In genomic region chr6:139381216-139381615, GRCh38 we compare ENCODE assay signal across 14 cellular contexts.
"Had no signal": no experiment of that assay in that cellular context is flagged by ENCODE, and none has a peak within 500 bp of the region (broad histone marks: within the 10 kb centered on the region; RNA-seq: fewer than 3 reads in every experiment).

No MANE protein-coding gene starts in this region.

- H3K4me3 Mint-ChIP-seq: activated T-helper 17 cell treated with anti-CD3 and anti-CD28 coated beads, Interleukin-2, amount 50 U/mL, for 72 hours; neural progenitor cell; stimulated activated effector memory CD8-positive, alpha-beta T cell treated with anti-CD3 and anti-CD28 coated beads, Interleukin-12 subunit alpha, Interleukin-12 subunit beta, amount 100 ng/mL, for 72 hours had no signal

- H2AFZ ChIP-seq: neural progenitor cell had no signal

- H3K9me3 ChIP-seq: breast epithelium, pancreas, thoracic aorta had no signal

- H3K27ac ChIP-seq: breast epithelium, epithelial cell of prostate, neural progenitor cell, pancreas, thoracic aorta had no signal

- H3K36me3 ChIP-seq: breast epithelium, neural progenitor cell, pancreas, thoracic aorta had no signal

- DNase-seq: activated CD4-positive, CD25-positive, alpha-beta regulatory T cell treated with anti-CD3 and anti-CD28 coated beads, Interleukin-2, amount 50 U/mL, for 72 hours; activated naive CD4-positive, alpha-beta T cell treated with Interleukin-2 at 50 U/mL for 16 hours; activated T-cell treated with anti-CD3 and anti-CD28 coated beads for 4 hours; anterior cingulate cortex; cerebellar nuclear complex; dermis blood vessel endothelial cell; pancreas; stimulated activated CD4-positive, alpha-beta T cell treated with anti-CD3 and anti-CD28 coated beads, Interleukin-12 subunit alpha, Interleukin-12 subunit beta, amount 100 ng/mL, for 4 hours had no signal

- H3K27me3 ChIP-seq: breast epithelium, neural progenitor cell, pancreas had no signal

- H3K9ac ChIP-seq: neural progenitor cell had no signal

- H3K27me3 Mint-ChIP-seq: activated T-helper 17 cell treated with anti-CD3 and anti-CD28 coated beads, Interleukin-2, amount 50 U/mL, for 72 hours had no signal

- H3K36me3 Mint-ChIP-seq: stimulated activated effector memory CD8-positive, alpha-beta T cell treated with anti-CD3 and anti-CD28 coated beads, Interleukin-12 subunit alpha, Interleukin-12 subunit beta, amount 100 ng/mL, for 72 hours had no signal

- H3K27ac Mint-ChIP-seq: activated T-helper 17 cell treated with anti-CD3 and anti-CD28 coated beads, Interleukin-2, amount 50 U/mL, for 72 hours; neural progenitor cell; stimulated activated effector memory CD8-positive, alpha-beta T cell treated with anti-CD3 and anti-CD28 coated beads, Interleukin-12 subunit alpha, Interleukin-12 subunit beta, amount 100 ng/mL, for 72 hours had no signal

- H3K9me3 Mint-ChIP-seq: activated T-helper 17 cell treated with anti-CD3 and anti-CD28 coated beads, Interleukin-2, amount 50 U/mL, for 72 hours; stimulated activated effector memory CD8-positive, alpha-beta T cell treated with anti-CD3 and anti-CD28 coated beads, Interleukin-12 subunit alpha, Interleukin-12 subunit beta, amount 100 ng/mL, for 72 hours had no signal

- H3K4me3 ChIP-seq: breast epithelium, neural progenitor cell, pancreas, thoracic aorta had no signal

- ATAC-seq: activated T-helper 17 cell treated with anti-CD3 and anti-CD28 coated beads, Interleukin-2, amount 50 U/mL, for 72 hours; pancreas; stimulated activated effector memory CD8-positive, alpha-beta T cell treated with anti-CD3 and anti-CD28 coated beads, Interleukin-12 subunit alpha, Interleukin-12 subunit beta, amount 100 ng/mL, for 72 hours had no signal

- H3K4me1 ChIP-seq: breast epithelium had no signal

- H3K4me2 ChIP-seq: neural progenitor cell had no signal
